7 cellular contexts compared by ENCODE assay signal in the genomic region with DNA sequence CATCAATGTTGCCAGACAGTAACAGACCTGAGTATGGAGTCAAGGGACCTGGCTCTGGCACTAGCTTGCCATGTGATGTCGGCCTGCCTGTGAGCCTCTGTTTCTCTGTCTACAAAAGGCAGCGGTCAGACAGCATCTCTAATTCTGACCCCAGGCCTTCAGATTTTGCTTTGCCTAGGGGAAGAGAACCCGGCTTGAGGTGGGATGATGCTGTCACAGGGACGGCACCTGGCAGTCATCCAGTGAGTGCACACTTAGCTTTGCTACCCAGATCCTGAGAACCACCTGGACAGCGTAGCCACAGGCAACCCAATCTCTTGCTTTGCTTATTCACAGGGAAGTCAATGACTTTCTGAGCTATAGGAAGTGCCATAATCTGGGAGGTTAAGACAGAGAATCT.
"Had no signal": no experiment of that assay in that cellular context is flagged by ENCODE, and none has a peak within 500 bp of the region (broad histone marks: within the 10 kb centered on the region; RNA-seq: fewer than 3 reads in every experiment).

No MANE protein-coding gene starts in this region.

- H3K4me2 ChIP-seq: GM23338 had no signal

- H3K36me3 ChIP-seq: HAP-1 had no signal

- H3K27ac ChIP-seq: HL-60 had no signal

- H3K4me1 ChIP-seq: HAP-1 had no signal

- H3K9me3 ChIP-seq: HAP-1 had no signal

- FAIRE-seq: HepG2 had no signal

- ATAC-seq: GM23338, HCT116, HepG2 had no signal

- H3K4me3 ChIP-seq: GM23338, HAP-1 had no signal

- H2AFZ ChIP-seq: GM23338 had no signal

- DNase-seq: H7, HFFc6 had no signal
